Comparison of ENCODE assay signal across 8 cellular contexts in genomic region chr10:84026821-84027257, GRCh38.
DNase-seq lines count a peak whose midpoint lies in the region; ATAC-seq, FAIRE-seq and TF ChIP-seq lines count a peak whose summit lies in the region.

No MANE protein-coding gene starts in this region.

- peak in 1 of 2 experiments; percentile 14 for DNase-seq in A549 (ENCODE audit: low read depth in 1 of 2, low spot score in 1 of 2)
- DNase-seq in GM10266 (ENCODE audit: extremely low spot score), result peak; percentile 20
- peak; percentile 51 for DNase-seq in NCI-H2171 treated with DMSO at 0.1 percent for 48 hours (lab: John Stamatoyannopoulos, UW)
- no peak for DNase-seq in epithelial cell of proximal tubule (ENCODE audit: low read depth)
- DNase-seq in stromal cell of bone marrow (ENCODE audit: low read depth), result peak; percentile 3
- DNase-seq in T1000 (lab: John Stamatoyannopoulos, UW), result no peak
- no peak for DNase-seq in posterior vena cava (ENCODE audit: low spot score)

- POLR2A ChIA-PET in A549 (lab: Yijun Ruan, JAX), result interaction anchor here (0.6 kb wide), 1 partner anchor 1505 kb away, joined by 3 read pairs; no protein-coding TSS in a partner anchor

- no peak overlapping the region for H3K27ac ChIP-seq in A549

- H3K4me2 ChIP-seq in A549, result no peak overlapping the region

- ATAC-seq in A549, result 0 out of 6 replicates have a peak, but pooled peaks of 1 of the 2 experiments have one; percentile 28
- ATAC-seq in GM21528 (IDR thresholded peaks at IDR 0.05; ENCODE audit: low FRiP score, unreplicated experiment), result no peak

- no peaks in the 10 kb centered on the region for H3K4me1 ChIP-seq in A549

- no peak for TF ChIP-seq POLR2A in A549 (IDR thresholded peaks at IDR 0.05; ENCODE audit: low read length)

- FAIRE-seq in A549 (lab: Jason Lieb, UNC), result no peak

- H3K4me3 ChIP-seq in A549 (no peak overlapping the region), epithelial cell of proximal tubule (ENCODE audit: low read depth, low read length) (no peak overlapping the region)

- no peaks in the 10 kb centered on the region for H3K9me3 ChIP-seq in A549

- TF ChIP-seq CTCF in A549 (IDR thresholded peaks at IDR 0.05) (peak; percentile 52), GM10266 (IDR thresholded peaks at IDR 0.05; ENCODE audit: control insufficient read depth, insufficient read depth, low read depth, missing control alignments) (peak; percentile 74), epithelial cell of proximal tubule (conservative IDR thresholded peaks at IDR 0.05; ENCODE audit: low read depth, low read length) (peak; percentile 89)

- TF ChIP-seq RAD21 in A549 (conservative IDR thresholded peaks at IDR 0.05 in 1 of 2, IDR thresholded peaks at IDR 0.05 in 1 of 2), result peak; percentile 53 to 58; a peak in 4 of 5 replicates

- CTCF ChIA-PET in A549 (lab: Yijun Ruan, JAX), result interaction anchor here (0.6 to 2.1 kb wide), 14 partner anchors 9 to 1713 kb away, joined by 3 to 13 read pairs (median 4); no protein-coding TSS in a partner anchor

- intact Hi-C loops in posterior vena cava (cut with DNase I), result loop anchor here in 1 of 2 donors (10.0 kb wide), 1 partner anchor 1478 kb away; no protein-coding TSS in a partner anchor

- TF ChIP-seq EP300 in A549 (IDR thresholded peaks at IDR 0.05), result no peak

TF ChIP-seq in A549, 52 proteins besides CTCF, POLR2A, EP300 and RAD21:
- TF ChIP-seq GATA3 (IDR thresholded peaks at IDR 0.05; ENCODE audit: borderline replicate concordance) (no peak), SMC3 (IDR thresholded peaks at IDR 0.05) (peak; percentile 27; the same call in 1 of the 3 replicates)

Comparison
In these comparisons a context has a peak if more than half of its experiments do, and no peak if none do; other contexts are left out.
1. DNase-seq: peak in GM10266 (single experiment), NCI-H2171 treated with DMSO at 0.1 percent for 48 hours (single experiment) and stromal cell of bone marrow (single experiment); none in epithelial cell of proximal tubule (single experiment), T1000 (single experiment) and posterior vena cava (single experiment).
2. Peak in every context shown above with its lines, with median percentiles within 50 percentile points of each other: CTCF ChIP-seq.